Comparison of ENCODE assay signal across 7 cellular contexts in the genomic region with DNA sequence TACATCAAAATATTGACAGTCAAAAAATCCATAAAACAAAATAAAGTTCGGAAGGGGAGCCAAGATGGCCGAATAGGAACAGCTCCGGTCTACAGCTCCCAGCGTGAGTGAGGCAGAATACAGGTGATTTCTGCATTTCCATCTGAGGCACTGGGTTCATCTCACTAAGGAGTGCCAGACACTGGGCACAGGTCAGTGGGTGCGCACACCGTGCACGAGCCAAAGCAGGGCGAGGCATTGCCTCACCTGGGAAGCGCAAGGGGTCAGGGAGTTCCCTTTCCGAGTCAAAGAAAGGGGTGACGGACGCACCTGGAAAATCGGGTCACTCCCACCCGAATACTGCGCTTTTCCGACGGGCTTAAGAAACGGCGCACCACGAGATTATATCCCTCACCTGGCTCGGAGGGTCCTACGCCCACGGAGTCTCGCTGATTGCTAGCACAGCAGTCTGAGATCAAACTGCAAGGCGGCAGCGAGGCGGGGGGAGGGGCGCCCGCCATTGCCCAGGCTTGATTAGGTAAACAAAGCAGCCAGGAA.
A peak's percentile ranks its signal among the peaks of the same experiment; 100 is the strongest.
DNase-seq lines count a peak whose midpoint lies in the region; FAIRE-seq and TF ChIP-seq lines count a peak whose summit lies in the region.
"Not testable (repeated sequence)": the region's sequence is repeated elsewhere in the genome, so short reads cannot be mapped to it uniquely, and the experiment has no call there.

No MANE protein-coding gene starts in this region.

- not testable (repeated sequence) for H3K79me1 ChIP-seq in H1 (ENCODE audit: low read depth, low read length); neuronal stem cell (ENCODE audit: low read depth, low read length)

- peak overlapping the region in 3 of 4 experiments; percentile 34 to 63 (median 43); a peak in 5 of 7 replicates for H3K9ac ChIP-seq in H1 (replicated peaks in 1 of 4; ENCODE audit: extremely low read depth in 1 of 4, low read depth in 3 of 4, low read length in 3 of 4)
- H3K9ac ChIP-seq in kidney (ENCODE audit: low read length in 2 of 2); neuronal stem cell (ENCODE audit: low read depth, low read length, poor library complexity): not testable (repeated sequence)

- peak overlapping the region; percentile 76 for H3K18ac ChIP-seq in H1 (ENCODE audit: extremely low read depth, low read length)
- not testable (repeated sequence) for H3K18ac ChIP-seq in neuronal stem cell (ENCODE audit: low read length)

- not testable (repeated sequence) for H3K27me3 ChIP-seq in H1 (replicated peaks in 1 of 4; ENCODE audit: control insufficient read depth in 3 of 4, extremely low read depth in 1 of 4, insufficient read depth in 3 of 4, low read length in 3 of 4); neuronal stem cell (ENCODE audit: control insufficient read depth in 3 of 3, insufficient read depth in 3 of 3, low read depth in 1 of 3, low read length in 3 of 3)

- TF ChIP-seq EP300 in H1 (IDR thresholded peaks at IDR 0.05; ENCODE audit: borderline replicate concordance in 1 of 2, low read depth in 2 of 2, low read length in 2 of 2): not testable (repeated sequence)

- peak overlapping the region; percentile 48 to 65 for H3K4me2 ChIP-seq in H1 (ENCODE audit: insufficient read depth in 1 of 2, low read depth in 2 of 2, low read length in 2 of 2)
- H3K4me2 ChIP-seq in neuronal stem cell (ENCODE audit: insufficient read depth, low read length, poor library complexity, severe bottlenecking): not testable (repeated sequence)

- H3K79me2 ChIP-seq in H1 (ENCODE audit: control insufficient read depth in 1 of 2, insufficient read depth in 2 of 2, low read length in 2 of 2): not testable (repeated sequence)

- peak overlapping the region; percentile 84; the same call in 1 of the 2 replicates for H4K8ac ChIP-seq in H1 (ENCODE audit: extremely low read depth, insufficient read depth, low read length)
- H4K8ac ChIP-seq in neuronal stem cell (ENCODE audit: low read depth, low read length): not testable (repeated sequence)

- POLR2A ChIA-PET in H1 (lab: Charles Lee; ENCODE audit: partially characterized antibody): interaction anchor here (0.7 to 2.8 kb wide), 9 partner anchors 10 to 160 kb away, joined by 3 to 15 read pairs (median 5); no protein-coding TSS in a partner anchor

- intact Hi-C loops in kidney (cut with DNase I): not testable (repeated sequence)

- H3K36me3 ChIP-seq in H1 (ENCODE audit: control insufficient read depth in 2 of 4, insufficient read depth in 4 of 4, low read length in 3 of 4); kidney (ENCODE audit: control insufficient read depth in 1 of 2, insufficient read depth in 2 of 2, low read length in 2 of 2); neuronal stem cell (replicated peaks in 1 of 2; ENCODE audit: control insufficient read depth in 2 of 2, insufficient read depth in 2 of 2, low read length in 2 of 2): not testable (repeated sequence)

- H2AK5ac ChIP-seq in H1 (ENCODE audit: low read depth, low read length); neuronal stem cell (ENCODE audit: low read depth, low read length): not testable (repeated sequence)

- H3K27ac ChIP-seq in H1 (ENCODE audit: low read depth, low read length): peak overlapping the region; percentile 65; the same call in 1 of the 2 replicates
- H3K27ac ChIP-seq in kidney (ENCODE audit: low read depth in 2 of 2, low read length in 2 of 2); neuronal stem cell (replicated peaks; ENCODE audit: low read length): not testable (repeated sequence)

- CTCF ChIA-PET in H1 (lab: Charles Lee; ENCODE audit: partially characterized antibody): interaction anchor here (0.6 to 1.2 kb wide), 2 partner anchors 9 to 359 kb away, joined by 3 read pairs; no protein-coding TSS in a partner anchor

- peak overlapping the region; percentile 60 for H4K5ac ChIP-seq in H1 (ENCODE audit: insufficient read length, low read depth, low read length)

- H2BK5ac ChIP-seq in H1 (ENCODE audit: low read depth, low read length): peak overlapping the region; percentile 88; the same call in 1 of the 2 replicates
- H2BK5ac ChIP-seq in neuronal stem cell (ENCODE audit: low read length): not testable (repeated sequence)

- H3K14ac ChIP-seq in H1 (ENCODE audit: insufficient read length); neuronal stem cell (ENCODE audit: low read length): not testable (repeated sequence)

- TF ChIP-seq POLR2A in H1 (IDR thresholded peaks at IDR 0.05; ENCODE audit: control extremely low read depth in 1 of 2, low read depth in 2 of 2, low read length in 2 of 2): not testable (repeated sequence)

- H3K23ac ChIP-seq in H1 (ENCODE audit: insufficient read length); neuronal stem cell (ENCODE audit: low read depth, low read length, poor library complexity): not testable (repeated sequence)

- not testable (repeated sequence) for TF ChIP-seq CTCF in H1 (IDR thresholded peaks at IDR 0.05; ENCODE audit: control extremely low read depth in 1 of 3, insufficient read depth in 1 of 3, low read depth in 1 of 3, low read length in 3 of 3); kidney (IDR thresholded peaks at IDR 0.05; ENCODE audit: borderline replicate concordance, extremely low read depth, insufficient read depth)

- H3K4me1 ChIP-seq in H1 (replicated peaks in 1 of 4; ENCODE audit: control insufficient read depth in 3 of 4, insufficient read depth in 4 of 4, low read length in 3 of 4); kidney (ENCODE audit: control insufficient read depth in 1 of 2, insufficient read depth in 1 of 2, low read depth in 1 of 2, low read length in 2 of 2); neuronal stem cell (ENCODE audit: control insufficient read depth in 2 of 2, insufficient read depth in 1 of 2, low read depth in 1 of 2, low read length in 2 of 2): not testable (repeated sequence)

- not testable (repeated sequence) for H2BK15ac ChIP-seq in H1 (ENCODE audit: low read length); neuronal stem cell (ENCODE audit: low read length)

- WGBS in H1 (ENCODE audit: extremely low coverage in 1 of 2, insufficient coverage in 1 of 2, insufficient read length in 1 of 2, insufficient replicate concordance in 2 of 2, low coverage in 1 of 2, low lambda C conversion rate in 2 of 2, missing lambda C conversion rate in 1 of 2), 2 experiments: 66% methylated on average over 16 of the region's 29 CpGs; no CpG with 5 or more reads in 1 of the 2 experiments
- WGBS in neuronal stem cell (ENCODE audit: extremely low coverage in 2 of 2, insufficient read length in 2 of 2, insufficient replicate concordance in 1 of 2), 2 donors: no CpG with 5 or more reads among the region's 29 CpGs

- not testable (repeated sequence) for H4K20me1 ChIP-seq in H1 (replicated peaks in 1 of 2; ENCODE audit: control insufficient read depth in 1 of 2, insufficient read depth in 2 of 2, low read length in 2 of 2)

- peak overlapping the region in 3 of 4 experiments; percentile 10 to 50 (median 32); a peak in 6 of 8 replicates for H3K4me3 ChIP-seq in H1 (ENCODE audit: extremely low read depth in 1 of 4, insufficient read depth in 2 of 4, low read depth in 3 of 4, low read length in 4 of 4)
- H3K4me3 ChIP-seq in kidney (ENCODE audit: low read length in 2 of 2); neuronal stem cell (ENCODE audit: low read length in 2 of 2): not testable (repeated sequence)

- H2BK20ac ChIP-seq in H1 (ENCODE audit: low read length): 0 out of 2 replicates have a peak overlapping the region, but pooled peaks have one; percentile 90

- peak overlapping the region; percentile 75; the same call in 1 of the 2 replicates for H2BK12ac ChIP-seq in H1 (ENCODE audit: low read depth, low read length)
- H2BK12ac ChIP-seq in neuronal stem cell (ENCODE audit: low read length): not testable (repeated sequence)

- H2AFZ ChIP-seq in H1 (ENCODE audit: low read length) (0 out of 2 replicates have a peak overlapping the region, but pooled peaks have one; percentile 82), neuronal stem cell (ENCODE audit: low read length) (peak overlapping the region; percentile 35)

- in situ Hi-C loops in SK-MEL-5 (cut with HindIII; ENCODE audit: low pct_unique_long_range_greater_than_20kb, low sequenced_read_pairs): not testable (repeated sequence)

- TF ChIP-seq RAD21 in H1 (IDR thresholded peaks at IDR 0.05 in 1 of 2, conservative IDR thresholded peaks at IDR 0.05 in 1 of 2; ENCODE audit: low read depth in 2 of 2, low read length in 2 of 2): not testable (repeated sequence)

- DNase-seq in DMS53 treated with DMSO at 0.1 percent for 48 hours (lab: John Stamatoyannopoulos, UW; ENCODE audit: unreplicated experiment) (peak; percentile 25), HT-29 (ENCODE audit: low spot score) (peak; percentile 11), NCI-H510A treated with DMSO at 0.1 percent for 48 hours (lab: John Stamatoyannopoulos, UW) (peak; percentile 38), SK-MEL-5 (ENCODE audit: low read depth, low spot score) (peak; percentile 5), H1 (ENCODE audit: low read depth in 1 of 2, low spot score in 2 of 2) (peak in 1 of 2 experiments; percentile 68), kidney (peak; percentile 39)
- DNase-seq in neuronal stem cell (ENCODE audit: low spot score): not testable (repeated sequence)

- not testable (repeated sequence) for H3K4ac ChIP-seq in H1 (replicated peaks; ENCODE audit: insufficient read length, low read depth, low read length); neuronal stem cell (ENCODE audit: low read length)

- not testable (repeated sequence) for H3K9me3 ChIP-seq in H1 (ENCODE audit: insufficient read depth in 2 of 2, low read depth in 1 of 2, low read length in 1 of 2); kidney (ENCODE audit: control insufficient read depth in 1 of 2, low read length in 2 of 2); neuronal stem cell (replicated peaks in 1 of 2; ENCODE audit: control insufficient read depth in 2 of 2, insufficient read depth in 1 of 2, low read depth in 1 of 2, low read length in 2 of 2)

- H4K91ac ChIP-seq in H1 (replicated peaks; ENCODE audit: insufficient read length, low read length); neuronal stem cell (ENCODE audit: low read depth, low read length, poor library complexity): not testable (repeated sequence)

- H2BK120ac ChIP-seq in H1 (replicated peaks; ENCODE audit: low read depth, low read length); neuronal stem cell (ENCODE audit: low read depth, low read length): not testable (repeated sequence)

- H3K56ac ChIP-seq in H1 (replicated peaks; ENCODE audit: insufficient read length, low read depth, low read length): not testable (repeated sequence)

- H3K23me2 ChIP-seq in H1 (ENCODE audit: low read depth, low read length): not testable (repeated sequence)

- not testable (repeated sequence) for FAIRE-seq in H1 (lab: Jason Lieb, UNC); kidney (lab: Jason Lieb, UNC)

TF ChIP-seq in H1, 55 proteins besides CTCF, POLR2A, EP300 and RAD21:
- peak; percentile 77 for TF ChIP-seq YY1 (IDR thresholded peaks at IDR 0.05; ENCODE audit: low read depth, low read length)
